In genomic region chrX:153988493-153988892, GRCh38 we compare ENCODE assay signal across 23 cellular contexts. TPM values are rescaled to one million over a fixed set of nuclear protein-coding genes. Genes with fewer than 3 reads are reported as not detected.
DNase-seq lines count a peak whose midpoint lies in the region; ATAC-seq and TF ChIP-seq lines count a peak whose summit lies in the region.
"Had no signal": no experiment of that assay in that cellular context is flagged by ENCODE, and none has a peak within 500 bp of the region (broad histone marks: within the 10 kb centered on the region; RNA-seq: fewer than 3 reads in every experiment).

No MANE protein-coding gene starts in this region.

- H3K23ac ChIP-seq in IMR-90 (ENCODE audit: low read depth, low read length), result no peak overlapping the region

- H3K27me3 Mint-ChIP-seq in activated naive CD8-positive, alpha-beta T cell treated with anti-CD3 and anti-CD28 coated beads, Interleukin-2, amount 10 ng/mL, durations not matched to agents 7 days and 5 days, result no peaks in the 10 kb centered on the region
- no peaks in the 10 kb centered on the region for H3K27me3 Mint-ChIP-seq in activated naive CD8-positive, alpha-beta T cell treated with anti-CD3 and anti-CD28 coated beads for 36 hours

- H3K4me3 ChIP-seq in IMR-90 (ENCODE audit: insufficient read depth, low read depth, low read length) (no peak overlapping the region), osteoblast (ENCODE audit: insufficient read depth, low read length) (no peak overlapping the region), lower leg skin (ENCODE audit: low read depth, poor library complexity, severe bottlenecking) (no peak overlapping the region)
- H3K4me3 ChIP-seq: GM12878, SK-N-MC had no signal

- no peak overlapping the region for H3K56ac ChIP-seq in IMR-90 (ENCODE audit: extremely low read depth, insufficient read depth, low read length)

- H3K79me1 ChIP-seq in IMR-90 (ENCODE audit: low read depth in 1 of 2, low read length in 2 of 2), result no peaks in the 10 kb centered on the region

- H3K27ac ChIP-seq in IMR-90 (ENCODE audit: insufficient read depth, low read length) (no peak overlapping the region), osteoblast (ENCODE audit: low read depth, low read length) (no peak overlapping the region)
- H3K27ac ChIP-seq: RWPE1, SK-N-MC had no signal

- no peak overlapping the region for H3K4me3 Mint-ChIP-seq in activated naive CD8-positive, alpha-beta T cell treated with anti-CD3 and anti-CD28 coated beads, Interleukin-2, amount 10 ng/mL, durations not matched to agents 7 days and 5 days
- no peak overlapping the region for H3K4me3 Mint-ChIP-seq in activated naive CD8-positive, alpha-beta T cell treated with anti-CD3 and anti-CD28 coated beads for 36 hours
- H3K4me3 Mint-ChIP-seq: CD8-positive, alpha-beta T cell; H9; HFFc6 had no signal

- no peak overlapping the region for H2BK5ac ChIP-seq in IMR-90 (ENCODE audit: low read depth, low read length, poor library complexity, severe bottlenecking)

- no peak overlapping the region for H3K4me2 ChIP-seq in IMR-90 (ENCODE audit: low read depth, low read length)
- no peak overlapping the region for H3K4me2 ChIP-seq in osteoblast (ENCODE audit: insufficient read depth, low read length)

- intact Hi-C loops in IMR-90 (cut with micrococcal nuclease), result no loop called here
- intact Hi-C loops in lower leg skin (cut with DNase I; ENCODE audit: low total_unique reads), result no loop called here

- H3K18ac ChIP-seq in IMR-90 (ENCODE audit: low read depth, low read length), result no peak overlapping the region

- no peak overlapping the region for H3K14ac ChIP-seq in IMR-90 (replicated peaks; ENCODE audit: low read depth, low read length)

- no peaks in the 10 kb centered on the region for H3K36me3 Mint-ChIP-seq in activated naive CD8-positive, alpha-beta T cell treated with anti-CD3 and anti-CD28 coated beads, Interleukin-2, amount 10 ng/mL, durations not matched to agents 7 days and 5 days
- peaks cover 3% of the 10 kb centered on the region for H3K36me3 Mint-ChIP-seq in activated naive CD8-positive, alpha-beta T cell treated with anti-CD3 and anti-CD28 coated beads for 36 hours
- H3K36me3 Mint-ChIP-seq: CD8-positive, alpha-beta T cell had no signal

- H2BK120ac ChIP-seq in IMR-90 (ENCODE audit: low read depth, low read length), result no peak overlapping the region

- WGBS in IMR-90 (ENCODE audit: extremely low coverage in 2 of 2, insufficient read length in 1 of 2), 2 experiments, result 81% methylated on average over 6 of the region's 12 CpGs; no CpG with 5 or more reads in 1 of the 2 experiments
- WGBS in lower leg skin, 2 donors, result 82 to 84% methylated on average over 10 to 12 of the region's 12 CpGs

- no peak for DNase-seq in activated naive CD8-positive, alpha-beta T cell treated with anti-CD3 and anti-CD28 coated beads, Interleukin-2, amount 10 ng/mL, durations not matched to agents 7 days and 5 days
- DNase-seq in activated naive CD8-positive, alpha-beta T cell treated with anti-CD3 and anti-CD28 coated beads for 36 hours, result no peak
- DNase-seq in IMR-90, result no peak
- peak; percentile 36 for DNase-seq in osteoblast (ENCODE audit: insufficient read length, low spot score, missing footprints)
- no peak for DNase-seq in lower leg skin (ENCODE audit: low spot score in 2 of 2)
- DNase-seq: C1 segment of cervical spinal cord; CD8-positive, alpha-beta T cell; DND-41; H9; HFFc6; KG1; MV-4-11; NCI-H1694; NCI-H2081; NCI-H2171; NCI-H345; NCI-H524; NCI-H774; NK-92 treated with Interleukin-12 subunit alpha and Interleukin-12 subunit beta, amount 100 ng/mL, for 24 hours; SHP77 treated with DMSO at 0.1 percent for 48 hours had no signal

- ATAC-seq in activated naive CD8-positive, alpha-beta T cell treated with anti-CD3 and anti-CD28 coated beads, Interleukin-2, amount 10 ng/mL, durations not matched to agents 7 days and 5 days (ENCODE audit: low read depth), result no peak
- ATAC-seq in IMR-90 (ENCODE audit: low read depth), result no peak
- ATAC-seq: CD8-positive, alpha-beta T cell; GM12878 had no signal

- CTCF ChIA-PET in IMR-90 (lab: Yijun Ruan, JAX), result no interaction called here

- TF ChIP-seq POLR2A in IMR-90 (IDR thresholded peaks at IDR 0.05; ENCODE audit: low read depth, low read length) (no peak), lower leg skin (IDR thresholded peaks at IDR 0.05) (no peak)

- peaks cover 34% of the 10 kb centered on the region for H3K4me1 Mint-ChIP-seq in activated naive CD8-positive, alpha-beta T cell treated with anti-CD3 and anti-CD28 coated beads, Interleukin-2, amount 10 ng/mL, durations not matched to agents 7 days and 5 days
- H3K4me1 Mint-ChIP-seq in activated naive CD8-positive, alpha-beta T cell treated with anti-CD3 and anti-CD28 coated beads for 36 hours, result peaks cover 24% of the 10 kb centered on the region

- TF ChIP-seq RAD21 in IMR-90 (IDR thresholded peaks at IDR 0.05; ENCODE audit: low read length), result no peak

- no peak for TF ChIP-seq CTCF in IMR-90 (conservative IDR thresholded peaks at IDR 0.05; ENCODE audit: low read depth, low read length)
- TF ChIP-seq CTCF in osteoblast (IDR thresholded peaks at IDR 0.05; ENCODE audit: extremely low read depth, low read depth, low read length), result no peak
- no peak for TF ChIP-seq CTCF in lower leg skin (IDR thresholded peaks at IDR 0.05)

- H2BK20ac ChIP-seq in IMR-90 (ENCODE audit: low read depth, low read length), result no peak overlapping the region

- no peak overlapping the region for H2AK9ac ChIP-seq in IMR-90 (replicated peaks; ENCODE audit: low read depth, low read length, poor library complexity)

- dilution Hi-C loops in IMR-90 (cut with HindIII; ENCODE audit: low sequenced_read_pairs, unreplicated experiment), result no loop called here

- H3K9me3 ChIP-seq in IMR-90 (ENCODE audit: control insufficient read depth, insufficient read depth, low read length) (no peaks in the 10 kb centered on the region; the same call in 1 of the 2 replicates), osteoblast (ENCODE audit: low read depth, low read length) (no peaks in the 10 kb centered on the region)

- H3K4me1 ChIP-seq in IMR-90 (ENCODE audit: control insufficient read depth, insufficient read depth, low read length) (no peaks in the 10 kb centered on the region), osteoblast (ENCODE audit: insufficient read depth, low read length) (no peaks in the 10 kb centered on the region)

- H2AFZ ChIP-seq in IMR-90 (replicated peaks; ENCODE audit: low read length, poor library complexity), result no peak overlapping the region
- no peak overlapping the region for H2AFZ ChIP-seq in osteoblast (ENCODE audit: low read length)

- H3K79me2 ChIP-seq in osteoblast (ENCODE audit: insufficient read depth, low read length), result no peaks in the 10 kb centered on the region

- H4K20me1 ChIP-seq in IMR-90 (ENCODE audit: insufficient read depth, low read length) (no peaks in the 10 kb centered on the region), osteoblast (ENCODE audit: insufficient read depth, low read length) (no peaks in the 10 kb centered on the region)

- BruUV-seq in IMR-90 (replicated peaks; lab: Mats Ljungman, UMichigan), result no TSS peak

- no peak overlapping the region for H2BK15ac ChIP-seq in IMR-90 (ENCODE audit: low read depth, low read length)

- no peak overlapping the region for H4K5ac ChIP-seq in IMR-90 (ENCODE audit: low read depth, low read length)

- POLR2A ChIA-PET in activated naive CD8-positive, alpha-beta T cell treated with anti-CD3 and anti-CD28 coated beads, Interleukin-2, amount 10 ng/mL, durations not matched to agents 7 days and 5 days (lab: Charles Lee), result no interaction called here
- POLR2A ChIA-PET in IMR-90 (lab: Charles Lee; ENCODE audit: unreplicated experiment), result no interaction called here

- H3K9ac ChIP-seq in IMR-90 (ENCODE audit: low read depth, low read length), result no peak overlapping the region

- peak overlapping the region; percentile 57 for H3K27ac Mint-ChIP-seq in activated naive CD8-positive, alpha-beta T cell treated with anti-CD3 and anti-CD28 coated beads, Interleukin-2, amount 10 ng/mL, durations not matched to agents 7 days and 5 days
- no peak overlapping the region for H3K27ac Mint-ChIP-seq in activated naive CD8-positive, alpha-beta T cell treated with anti-CD3 and anti-CD28 coated beads for 36 hours
- H3K27ac Mint-ChIP-seq: CD8-positive, alpha-beta T cell; H9; HFFc6 had no signal

- H2AK5ac ChIP-seq in IMR-90 (ENCODE audit: low read depth, low read length), result no peak overlapping the region

- no peak overlapping the region for H3K4ac ChIP-seq in IMR-90 (ENCODE audit: low read depth, low read length)

- in situ Hi-C loops in IMR-90 (cut with MboI; ENCODE audit: low sequenced_read_pairs), result no loop called here

- no peak overlapping the region for H4K91ac ChIP-seq in IMR-90 (ENCODE audit: insufficient read depth, low read depth, low read length)

- H3K9me1 ChIP-seq in IMR-90 (ENCODE audit: insufficient read depth, low read length), result no peaks in the 10 kb centered on the region

- no peak overlapping the region for H4K8ac ChIP-seq in IMR-90 (ENCODE audit: low read depth in 2 of 2, low read length in 2 of 2)

- no peaks in the 10 kb centered on the region for H3K36me3 ChIP-seq in IMR-90 (ENCODE audit: control insufficient read depth, insufficient read depth, low read length)
- no peaks in the 10 kb centered on the region for H3K36me3 ChIP-seq in osteoblast (ENCODE audit: insufficient read depth, low read length)

- H3K27me3 ChIP-seq in IMR-90 (ENCODE audit: control insufficient read depth, insufficient read depth, low read length) (no peaks in the 10 kb centered on the region; the same call in 1 of the 2 replicates), osteoblast (ENCODE audit: insufficient read depth, low read length) (peaks cover 3% of the 10 kb centered on the region)

- H3K9me3 Mint-ChIP-seq in activated naive CD8-positive, alpha-beta T cell treated with anti-CD3 and anti-CD28 coated beads, Interleukin-2, amount 10 ng/mL, durations not matched to agents 7 days and 5 days, result no peaks in the 10 kb centered on the region
- peaks cover 1% of the 10 kb centered on the region for H3K9me3 Mint-ChIP-seq in activated naive CD8-positive, alpha-beta T cell treated with anti-CD3 and anti-CD28 coated beads for 36 hours
- H3K9me3 Mint-ChIP-seq: CD8-positive, alpha-beta T cell; HFFc6 had no signal

RNA-seq across cellular contexts. Expression of gene TMEM187, which starts 15.9 kb away (rescaled TPM):
- total RNA-seq in activated naive CD8-positive, alpha-beta T cell treated with anti-CD3 and anti-CD28 coated beads, Interleukin-2, amount 10 ng/mL, durations not matched to agents 7 days and 5 days, result 1 to 10 TPM; 8.6 to 9.7 TPM
- 1 to 10 TPM; 3.4 to 6.2 TPM for total RNA-seq in activated naive CD8-positive, alpha-beta T cell treated with anti-CD3 and anti-CD28 coated beads for 36 hours
- total RNA-seq in IMR-90 (2012; rRNA removed) (2.8 and 3.4 TPM in 2 replicates), osteoblast (6.9 and 8.5 TPM in 2 replicates), lower leg skin (10 to 100 TPM; 10.1 to 21.6 (median 14.4) TPM)
- polyA plus RNA-seq in IMR-90 (2012; rRNA removed), result 6.2 and 6.3 TPM in 2 replicates
- polyA plus RNA-seq in IMR-90 (2012; cell fraction: cytosol; rRNA removed), result 4.8 and 12.1 TPM in 2 replicates
- 3.3 and 9.5 TPM in 2 replicates for polyA plus RNA-seq in IMR-90 (2012; cell fraction: nucleus; rRNA removed; ENCODE audit: low replicate concordance)

RNA-seq across cellular contexts. Expression of gene HCFC1, which starts 16.9 kb away (rescaled TPM):
- total RNA-seq in activated naive CD8-positive, alpha-beta T cell treated with anti-CD3 and anti-CD28 coated beads, Interleukin-2, amount 10 ng/mL, durations not matched to agents 7 days and 5 days, result 100 to 1,000 TPM; 101 to 107 TPM
- total RNA-seq in activated naive CD8-positive, alpha-beta T cell treated with anti-CD3 and anti-CD28 coated beads for 36 hours, result 100 to 1,000 TPM; 140 to 142 TPM
- total RNA-seq in IMR-90 (2012; rRNA removed), result 3.2 and 4.4 TPM in 2 replicates
- polyA plus RNA-seq in IMR-90 (2012; rRNA removed), result 17.6 and 19.0 TPM in 2 replicates
- polyA plus RNA-seq in IMR-90 (2012; cell fraction: cytosol; rRNA removed), result 12.9 and 16.8 TPM in 2 replicates
- 21.4 and 46.2 TPM in 2 replicates for polyA plus RNA-seq in IMR-90 (2012; cell fraction: nucleus; rRNA removed; ENCODE audit: low replicate concordance)
- 22.1 and 24.6 TPM in 2 replicates for total RNA-seq in osteoblast
- total RNA-seq in lower leg skin, result 10 to 100 TPM; 32.6 to 51.6 (median 40.9) TPM

RNA-seq across cellular contexts. Expression of gene IRAK1, which starts 31.2 kb away (rescaled TPM):
- total RNA-seq in activated naive CD8-positive, alpha-beta T cell treated with anti-CD3 and anti-CD28 coated beads, Interleukin-2, amount 10 ng/mL, durations not matched to agents 7 days and 5 days, result 100 to 1,000 TPM; 127 to 135 TPM
- 100 to 1,000 TPM; 155 to 159 TPM for total RNA-seq in activated naive CD8-positive, alpha-beta T cell treated with anti-CD3 and anti-CD28 coated beads for 36 hours
- total RNA-seq in IMR-90 (2012; rRNA removed) (31.9 and 33.3 TPM in 2 replicates), osteoblast (99.5 and 100 TPM in 2 replicates), lower leg skin (10 to 100 TPM; 57.5 to 67.4 (median 60.6) TPM)
- 50.2 and 61.9 TPM in 2 replicates for polyA plus RNA-seq in IMR-90 (2012; rRNA removed)
- polyA plus RNA-seq in IMR-90 (2012; cell fraction: cytosol; rRNA removed), result 39.9 and 45.4 TPM in 2 replicates
- polyA plus RNA-seq in IMR-90 (2012; cell fraction: nucleus; rRNA removed; ENCODE audit: low replicate concordance), result 55.8 and 105 TPM in 2 replicates

RNA-seq across cellular contexts. Expression of gene RENBP, which starts 44.0 kb away (rescaled TPM):
- 10 to 100 TPM; 18.1 to 18.8 TPM for total RNA-seq in activated naive CD8-positive, alpha-beta T cell treated with anti-CD3 and anti-CD28 coated beads, Interleukin-2, amount 10 ng/mL, durations not matched to agents 7 days and 5 days
- 10 to 100 TPM; 15.2 to 15.7 TPM for total RNA-seq in activated naive CD8-positive, alpha-beta T cell treated with anti-CD3 and anti-CD28 coated beads for 36 hours
- 0.18 TPM in 1 of 2 replicates, not detected in the other for total RNA-seq in IMR-90 (2012; rRNA removed)
- 0.10 and 0.15 TPM in 2 replicates for polyA plus RNA-seq in IMR-90 (2012; rRNA removed)
- 0.13 TPM in 1 of 2 replicates, not detected in the other for polyA plus RNA-seq in IMR-90 (2012; cell fraction: cytosol; rRNA removed)
- polyA plus RNA-seq in IMR-90 (2012; cell fraction: nucleus; rRNA removed; ENCODE audit: low replicate concordance), result 0.35 and 0.52 TPM in 2 replicates
- total RNA-seq in osteoblast, result 6.5 TPM in 2 replicates
- total RNA-seq in lower leg skin, result 10 to 100 TPM in 1 of 4 donors, 1 to 10 TPM in 2, under 1 TPM in 1; 0.76 to 11.8 (median 4.2) TPM

RNA-seq across cellular contexts. Expression of gene NAA10, which starts 53.7 kb away (rescaled TPM):
- 10 to 100 TPM; 79.5 to 84.3 TPM for total RNA-seq in activated naive CD8-positive, alpha-beta T cell treated with anti-CD3 and anti-CD28 coated beads, Interleukin-2, amount 10 ng/mL, durations not matched to agents 7 days and 5 days
- total RNA-seq in activated naive CD8-positive, alpha-beta T cell treated with anti-CD3 and anti-CD28 coated beads for 36 hours, result 100 to 1,000 TPM; 150 to 153 TPM
- total RNA-seq in IMR-90 (2012; rRNA removed) (98.6 and 118 TPM in 2 replicates), osteoblast (43.4 and 46.3 TPM in 2 replicates), lower leg skin (10 to 100 TPM; 32.6 to 70.9 (median 51.1) TPM)
- 150 and 172 TPM in 2 replicates for polyA plus RNA-seq in IMR-90 (2012; rRNA removed)
- 86.7 and 192 TPM in 2 replicates for polyA plus RNA-seq in IMR-90 (2012; cell fraction: cytosol; rRNA removed)
- polyA plus RNA-seq in IMR-90 (2012; cell fraction: nucleus; rRNA removed; ENCODE audit: low replicate concordance), result 176 and 320 TPM in 2 replicates
